1 cellular context compared by ENCODE assay signal in genomic region chr6:47420394-47421371, GRCh38.
TF ChIP-seq lines count a peak whose summit lies in the region.

No MANE protein-coding gene starts in this region.

TF ChIP-seq in K562, 482 proteins besides CTCF, POLR2A, EP300 and RAD21 (continued from another document and continues in another):
- TF ChIP-seq KDM2B (CRISPR knock-in tag; IDR thresholded peaks at IDR 0.05) (no peak), SMC3 (conservative IDR thresholded peaks at IDR 0.05; ENCODE audit: insufficient read depth, low read depth, low read length) (no peak), YBX1 (IDR thresholded peaks at IDR 0.05) (no peak; the same call in 1 of the 2 replicates), TBP (optimal IDR thresholded peaks at IDR 0.05; ENCODE audit: low read depth, low read length) (no peak), DMBX1 (CRISPR knock-in tag; IDR thresholded peaks at IDR 0.05; ENCODE audit: borderline replicate concordance) (peak; percentile 85; the same call in 1 of the 2 replicates), SP1 (CRISPR knock-in tag; IDR thresholded peaks at IDR 0.05) (peak; percentile 47; the same call in 1 of the 2 replicates), PTBP1 (IDR thresholded peaks at IDR 0.05; ENCODE audit: low read depth, low read length) (no peak), EHMT2 (IDR thresholded peaks at IDR 0.05) (peak; percentile 69), ZNF311 (CRISPR knock-in tag; IDR thresholded peaks at IDR 0.05) (peak; percentile 69; the same call in 1 of the 2 replicates), NFATC3 (IDR thresholded peaks at IDR 0.05) (peak; percentile 67; the same call in 1 of the 2 replicates), SAFB (IDR thresholded peaks at IDR 0.05; ENCODE audit: borderline replicate concordance, low read depth, low read length) (no peak), MTF1 (CRISPR knock-in tag; IDR thresholded peaks at IDR 0.05; ENCODE audit: borderline replicate concordance) (no peak), HSF4 (CRISPR knock-in tag; IDR thresholded peaks at IDR 0.05; ENCODE audit: borderline replicate concordance) (no peak), ZNF780A (CRISPR knock-in tag; IDR thresholded peaks at IDR 0.05) (no peak), TAF15 (IDR thresholded peaks at IDR 0.05; ENCODE audit: low read depth, low read length) (no peak), ZNF212 (CRISPR knock-in tag; IDR thresholded peaks at IDR 0.05) (no peak), ZBTB17 (CRISPR knock-in tag; IDR thresholded peaks at IDR 0.05) (no peak), BRD4 (IDR thresholded peaks at IDR 0.05) (no peak), NCOA2 (IDR thresholded peaks at IDR 0.05; ENCODE audit: partially characterized antibody in 2 of 2) (peak; percentile 67 to 81), GTF2B (IDR thresholded peaks at IDR 0.05; ENCODE audit: extremely low read depth, insufficient read length) (no peak), USF1 (CRISPR knock-in tag; IDR thresholded peaks at IDR 0.05) (no peak), FOXM1 (IDR thresholded peaks at IDR 0.05; ENCODE audit: low read depth) (peak; percentile 97), FOXM1 (CRISPR knock-in tag; IDR thresholded peaks at IDR 0.05; ENCODE audit: low read depth) (no peak), ARHGAP35 (IDR thresholded peaks at IDR 0.05; ENCODE audit: partially characterized antibody) (no peak), POLR2B (IDR thresholded peaks at IDR 0.05; ENCODE audit: low read depth, partially characterized antibody) (no peak), SRSF3 (IDR thresholded peaks at IDR 0.05; ENCODE audit: insufficient read depth, low read length) (no peak), ARID3B (CRISPR knock-in tag; IDR thresholded peaks at IDR 0.05; ENCODE audit: borderline replicate concordance) (no peak), SRSF1 (IDR thresholded peaks at IDR 0.05; ENCODE audit: low read depth, low read length) (no peak), ZBTB49 (CRISPR knock-in tag; IDR thresholded peaks at IDR 0.05; ENCODE audit: borderline replicate concordance) (no peak), TCF7L2 (IDR thresholded peaks at IDR 0.05; ENCODE audit: low read depth, low read length) (no peak), TRIM28 (IDR thresholded peaks at IDR 0.05) (peak; percentile 82; the same call in 1 of the 2 replicates), KDM1A (IDR thresholded peaks at IDR 0.05) (peak; percentile 95 to 96), DNMT1 (IDR thresholded peaks at IDR 0.05) (peak; percentile 50; the same call in 1 of the 2 replicates), MAFK (IDR thresholded peaks at IDR 0.05; ENCODE audit: low read length) (no peak; the same call in 1 of the 2 replicates), TEAD2 (tag; IDR thresholded peaks at IDR 0.05) (no peak), CUX1 (CRISPR knock-in tag; IDR thresholded peaks at IDR 0.05) (0 out of 2 replicates have a peak, but pooled peaks have one; percentile 27), ZNF280B (CRISPR knock-in tag; IDR thresholded peaks at IDR 0.05) (no peak), MBD2 (IDR thresholded peaks at IDR 0.05; ENCODE audit: borderline replicate concordance, low read depth) (peak; percentile 91), ZNF644 (tag; IDR thresholded peaks at IDR 0.05; ENCODE audit: low read depth) (no peak), POLR2AphosphoS2 (IDR thresholded peaks at IDR 0.05; ENCODE audit: low read length) (no peak), ZNF3 (CRISPR knock-in tag; IDR thresholded peaks at IDR 0.05) (no peak), BRD9 (IDR thresholded peaks at IDR 0.05; ENCODE audit: low read depth, partially characterized antibody) (no peak), ZNF589 (CRISPR knock-in tag; IDR thresholded peaks at IDR 0.05; ENCODE audit: low read depth) (peak; percentile 85), CHD2 (IDR thresholded peaks at IDR 0.05; ENCODE audit: low read depth, low read length) (no peak), CREB1 (IDR thresholded peaks at IDR 0.05) (peak; percentile 78), CREB1 (CRISPR knock-in tag; IDR thresholded peaks at IDR 0.05) (no peak), TFE3 (CRISPR knock-in tag; IDR thresholded peaks at IDR 0.05) (no peak), SAP30 (IDR thresholded peaks at IDR 0.05; ENCODE audit: borderline replicate concordance, insufficient read depth, low read depth, low read length, poor library complexity, severe bottlenecking) (no peak), ZNF609 (CRISPR knock-in tag; IDR thresholded peaks at IDR 0.05; ENCODE audit: borderline replicate concordance) (no peak), ZNF707 (CRISPR knock-in tag; conservative IDR thresholded peaks at IDR 0.05) (no peak), NEUROD1 (IDR thresholded peaks at IDR 0.05; ENCODE audit: borderline replicate concordance, low read depth, low read length, partially characterized antibody) (peak; percentile 89), BCL6 (CRISPR knock-in tag; IDR thresholded peaks at IDR 0.05) (no peak), SREBF1 (IDR thresholded peaks at IDR 0.05; ENCODE audit: borderline replicate concordance, low read depth, low read length) (no peak)
